17 cellular contexts compared by ENCODE assay signal in genomic region chr5:56076486-56076885, GRCh38.
"Had no signal": no experiment of that assay in that cellular context is flagged by ENCODE, and none has a peak within 500 bp of the region (broad histone marks: within the 10 kb centered on the region; RNA-seq: fewer than 3 reads in every experiment).

No MANE protein-coding gene starts in this region.

- H3K9me3 ChIP-seq: gastrocnemius medialis, mucosa of descending colon, sigmoid colon, stomach, thyroid gland, upper lobe of left lung had no signal

- ATAC-seq: esophagus mucosa; gastrocnemius medialis; left colon; mucosa of descending colon; naive thymus-derived CD8-positive, alpha-beta T cell had no signal

- DNase-seq: cortex of kidney; effector memory CD4-positive, alpha-beta T cell; gastrocnemius medialis; kidney; left colon; mammary epithelial cell; mucosa of descending colon; naive thymus-derived CD8-positive, alpha-beta T cell; posterior cingulate gyrus; sigmoid colon; stimulated activated naive CD4-positive, alpha-beta T cell; stomach; thyroid gland; upper lobe of left lung had no signal

- H3K4me3 ChIP-seq: gastrocnemius medialis, mucosa of descending colon, sigmoid colon, skin epidermis, stomach, thyroid gland, upper lobe of left lung had no signal

- H3K27me3 ChIP-seq: gastrocnemius medialis, sigmoid colon, stomach, thyroid gland, upper lobe of left lung had no signal

- H3K36me3 ChIP-seq: gastrocnemius medialis, sigmoid colon, stomach, thyroid gland, upper lobe of left lung had no signal

- FAIRE-seq: endometrium, kidney had no signal
